ENCODE assay signal across 10 cellular contexts in genomic region chr11:763073-763463, GRCh38. TPM values are rescaled to one million over a fixed set of nuclear protein-coding genes. Genes with fewer than 3 reads are reported as not detected.
A peak's percentile ranks its signal among the peaks of the same experiment; 100 is the strongest.
DNase-seq lines count a peak whose midpoint lies in the region; TF ChIP-seq lines count a peak whose summit lies in the region.
"Had no signal": no experiment of that assay in that cellular context is flagged by ENCODE, and none has a peak within 500 bp of the region (broad histone marks: within the 10 kb centered on the region; RNA-seq: fewer than 3 reads in every experiment).

No MANE protein-coding gene starts in this region.

- H3K9me3 Mint-ChIP-seq in T-helper 2 cell treated with Interferon-gamma antibody and Interleukin-4, amounts not matched to agents 5 μg/mL and 100 μg/mL, for 36 hours, result no peaks in the 10 kb centered on the region
- H3K9me3 Mint-ChIP-seq in glutamatergic neuron (ENCODE audit: unreplicated experiment) (peaks cover 22% of the 10 kb centered on the region), type B pancreatic cell (no peaks in the 10 kb centered on the region)

- peaks cover 3% of the 10 kb centered on the region for H3K4me1 Mint-ChIP-seq in T-helper 2 cell treated with Interferon-gamma antibody and Interleukin-4, amounts not matched to agents 5 μg/mL and 100 μg/mL, for 36 hours (ENCODE audit: low read depth)
- H3K4me1 Mint-ChIP-seq in glutamatergic neuron (ENCODE audit: low read depth, unreplicated experiment), result peaks cover 9% of the 10 kb centered on the region
- H3K4me1 Mint-ChIP-seq in type B pancreatic cell (ENCODE audit: unreplicated experiment), result no peaks in the 10 kb centered on the region
- H3K4me1 Mint-ChIP-seq: T-helper 17 cell had no signal

- H3K27me3 Mint-ChIP-seq in T-helper 2 cell treated with Interferon-gamma antibody and Interleukin-4, amounts not matched to agents 5 μg/mL and 100 μg/mL, for 36 hours (ENCODE audit: low read depth), result no peaks in the 10 kb centered on the region
- peaks cover 11% of the 10 kb centered on the region for H3K27me3 Mint-ChIP-seq in glutamatergic neuron (ENCODE audit: unreplicated experiment)
- no peaks in the 10 kb centered on the region for H3K27me3 Mint-ChIP-seq in type B pancreatic cell
- H3K27me3 Mint-ChIP-seq: T-helper 17 cell had no signal

- no peak for DNase-seq in T-helper 2 cell treated with Interferon-gamma antibody and Interleukin-4, amounts not matched to agents 5 μg/mL and 100 μg/mL, for 36 hours (ENCODE audit: low spot score)
- DNase-seq in T-helper 2 cell (no peak), SW480 (ENCODE audit: low spot score) (peak; percentile 65), glutamatergic neuron (no peak), type B pancreatic cell (ENCODE audit: extremely low spot score, unreplicated experiment) (no peak), NCI-H526 treated with DMSO at 0.1 percent for 48 hours (lab: John Stamatoyannopoulos, UW) (no peak), ecto neural progenitor cell (ENCODE audit: low spot score) (no peak), NCI-H1436 (lab: John Stamatoyannopoulos, UW) (no peak)
- DNase-seq: stimulated activated naive CD4-positive, alpha-beta T cell treated with Interleukin-2 at 50 U/mL for 16 hours; T-helper 17 cell had no signal

- TF ChIP-seq CTCF in glutamatergic neuron (IDR thresholded peaks at IDR 0.05; ENCODE audit: partially characterized antibody, unreplicated experiment) (no peak), type B pancreatic cell (conservative IDR thresholded peaks at IDR 0.05) (no peak)

- H3K4me3 Mint-ChIP-seq in T-helper 2 cell treated with Interferon-gamma antibody and Interleukin-4, amounts not matched to agents 5 μg/mL and 100 μg/mL, for 36 hours, result no peak overlapping the region
- H3K4me3 Mint-ChIP-seq in glutamatergic neuron (ENCODE audit: unreplicated experiment), result no peak overlapping the region
- H3K4me3 Mint-ChIP-seq in type B pancreatic cell, result no peak overlapping the region
- H3K4me3 Mint-ChIP-seq: T-helper 17 cell had no signal

- peak overlapping the region; percentile 26 for H3K27ac Mint-ChIP-seq in T-helper 2 cell treated with Interferon-gamma antibody and Interleukin-4, amounts not matched to agents 5 μg/mL and 100 μg/mL, for 36 hours
- H3K27ac Mint-ChIP-seq in glutamatergic neuron (ENCODE audit: unreplicated experiment) (peak overlapping the region; percentile 99), type B pancreatic cell (peak overlapping the region; percentile 55)

- H3K36me3 Mint-ChIP-seq in T-helper 2 cell treated with Interferon-gamma antibody and Interleukin-4, amounts not matched to agents 5 μg/mL and 100 μg/mL, for 36 hours (ENCODE audit: low read depth), result peaks cover 38% of the 10 kb centered on the region
- H3K36me3 Mint-ChIP-seq in glutamatergic neuron (ENCODE audit: unreplicated experiment) (peaks cover 5% of the 10 kb centered on the region), type B pancreatic cell (peaks cover 4% of the 10 kb centered on the region)

RNA-seq across cellular contexts. Expression of gene GATD1, which starts 14.2 kb away (rescaled TPM):
- total RNA-seq in glutamatergic neuron (ENCODE audit: unreplicated experiment) (67.5 TPM), type B pancreatic cell (ENCODE audit: low replicate concordance) (80.1 and 80.9 TPM in 2 replicates)

RNA-seq across cellular contexts. Expression of gene TALDO1, which starts 15.8 kb away (rescaled TPM):
- total RNA-seq in glutamatergic neuron (ENCODE audit: unreplicated experiment), result 182 TPM
- 189 and 288 TPM in 2 replicates for total RNA-seq in type B pancreatic cell (ENCODE audit: low replicate concordance)

RNA-seq across cellular contexts. Expression of gene CEND1, which starts 26.8 kb away (rescaled TPM):
- total RNA-seq in glutamatergic neuron (ENCODE audit: unreplicated experiment) (58.7 TPM), type B pancreatic cell (ENCODE audit: low replicate concordance) (0.17 and 0.89 TPM in 2 replicates)

RNA-seq across cellular contexts. Expression of gene SLC25A22, which starts 35.0 kb away (rescaled TPM):
- total RNA-seq in glutamatergic neuron (ENCODE audit: unreplicated experiment), result 93.9 TPM
- total RNA-seq in type B pancreatic cell (ENCODE audit: low replicate concordance), result 31.6 and 35.6 TPM in 2 replicates

RNA-seq across cellular contexts. Expression of gene PIDD1, which starts 42.0 kb away (rescaled TPM):
- total RNA-seq in glutamatergic neuron (ENCODE audit: unreplicated experiment) (37.0 TPM), type B pancreatic cell (ENCODE audit: low replicate concordance) (32.7 and 44.5 TPM in 2 replicates)

Comparison
In these comparisons a context has a peak if more than half of its experiments do, and no peak if none do; other contexts are left out.
1. H3K27ac Mint-ChIP-seq: peak in every context shown above with its lines; median percentile 99 in glutamatergic neuron; 55 in type B pancreatic cell; 26 in T-helper 2 cell treated with Interferon-gamma antibody and Interleukin-4, amounts not matched to agents 5 μg/mL and 100 μg/mL, for 36 hours.
2. RNA of gene CEND1, which starts 26.8 kb away (total RNA-seq): 58.7 TPM in glutamatergic neuron (single experiment); 0.17 to 0.89 TPM in type B pancreatic cell; every median in the first group is over 10 times any median in the second.